In genomic region chr6:147203311-147204059, GRCh38 we compare ENCODE assay signal across 8 cellular contexts. TPM values are rescaled to one million over a fixed set of nuclear protein-coding genes. Genes with fewer than 3 reads are reported as not detected.
DNase-seq lines count a peak whose midpoint lies in the region; ATAC-seq and TF ChIP-seq lines count a peak whose summit lies in the region.

No MANE protein-coding gene starts in this region.

- H3K9me3 Mint-ChIP-seq in neural progenitor cell, result no peaks in the 10 kb centered on the region

- no peaks in the 10 kb centered on the region for H3K27me3 ChIP-seq in DOHH2 (ENCODE audit: control insufficient read depth, low read length)
- H3K27me3 ChIP-seq in neural progenitor cell, result no peaks in the 10 kb centered on the region
- no peaks in the 10 kb centered on the region for H3K27me3 ChIP-seq in stomach smooth muscle (ENCODE audit: control insufficient read depth in 1 of 2, insufficient read depth in 2 of 2, low read length in 2 of 2)

- CTCF ChIA-PET in RWPE1 (lab: Yijun Ruan, JAX), result interaction anchor here (0.6 to 1.0 kb wide), 2 partner anchors 301 to 1431 kb away, joined by 3 read pairs; no protein-coding TSS in a partner anchor

- DNase-seq in KG1 (lab: John Stamatoyannopoulos, UW) (peak; percentile 55), RWPE1 (ENCODE audit: low spot score) (peak; percentile 81), foreskin fibroblast (peak; percentile 86 to 96), neural progenitor cell (ENCODE audit: low spot score) (peak; percentile 88)
- DNase-seq in activated effector memory CD4-positive, alpha-beta T cell treated with anti-CD3 and anti-CD28 coated beads, Interleukin-2, amount 50 U/mL, for 16 hours, result peak; percentile 89

- H4K20me1 ChIP-seq in DOHH2 (ENCODE audit: control insufficient read depth, insufficient read depth, low read depth, low read length) (0 out of 2 replicates have a peak, but pooled peaks cover 2% of the 10 kb centered on the region), neural progenitor cell (ENCODE audit: low read depth) (peaks cover 26% of the 10 kb centered on the region)

- peak overlapping the region; percentile 92 for H3K4me2 ChIP-seq in DOHH2 (ENCODE audit: low read length)
- peak overlapping the region; percentile 85 for H3K4me2 ChIP-seq in neural progenitor cell

- H3K27ac ChIP-seq in DOHH2 (ENCODE audit: low read depth, low read length), result peak overlapping the region; percentile 68
- H3K27ac ChIP-seq in RWPE1, result peak overlapping the region; percentile 95
- peak overlapping the region; percentile 72 for H3K27ac ChIP-seq in neural progenitor cell
- H3K27ac ChIP-seq in stomach smooth muscle (ENCODE audit: low read length), result peak overlapping the region; percentile 88

- peaks cover 20% of the 10 kb centered on the region for H3K4me1 Mint-ChIP-seq in neural progenitor cell

- H3K9ac ChIP-seq in neural progenitor cell, result no peak overlapping the region
- peak overlapping the region; percentile 90 for H3K9ac ChIP-seq in stomach smooth muscle (ENCODE audit: low read length in 2 of 2)

- H3K4me3 Mint-ChIP-seq in neural progenitor cell, result peak overlapping the region; percentile 98

- ATAC-seq in GM21737 (IDR thresholded peaks at IDR 0.05; ENCODE audit: unreplicated experiment), result peak; percentile 47

- H3K4me1 ChIP-seq in DOHH2 (ENCODE audit: control insufficient read depth, low read length), result peaks cover 15% of the 10 kb centered on the region
- H3K4me1 ChIP-seq in neural progenitor cell, result peaks cover 28% of the 10 kb centered on the region
- H3K4me1 ChIP-seq in stomach smooth muscle (ENCODE audit: control insufficient read depth, insufficient read depth, low read length), result no peaks in the 10 kb centered on the region

- peak overlapping the region; percentile 95 for H2AFZ ChIP-seq in neural progenitor cell (replicated peaks)

- POLR2A ChIA-PET in RWPE1 (lab: Yijun Ruan, JAX; ENCODE audit: low non-redundant PET), result no interaction called here

- peaks cover 3% of the 10 kb centered on the region for H3K27me3 Mint-ChIP-seq in neural progenitor cell (ENCODE audit: insufficient read depth, low read depth)

- H3K79me2 ChIP-seq in DOHH2 (ENCODE audit: control insufficient read depth, low read length), result peaks cover 39% of the 10 kb centered on the region
- H3K79me2 ChIP-seq in neural progenitor cell (ENCODE audit: low read depth), result peaks cover 44% of the 10 kb centered on the region

- H3K4me3 ChIP-seq in DOHH2 (ENCODE audit: low read length) (peak overlapping the region; percentile 98), foreskin fibroblast (ENCODE audit: low read depth in 1 of 2, low read length in 2 of 2) (peak overlapping the region; percentile 62 to 95), neural progenitor cell (peak overlapping the region; percentile 65), stomach smooth muscle (ENCODE audit: low read length in 2 of 2) (peak overlapping the region; percentile 87 to 94)

- TF ChIP-seq CTCF in DOHH2 (IDR thresholded peaks at IDR 0.05; ENCODE audit: low read depth, low read length, poor library complexity, severe bottlenecking), result no peak
- TF ChIP-seq CTCF in RWPE1 (conservative IDR thresholded peaks at IDR 0.05; ENCODE audit: low read depth), result no peak
- no peak for TF ChIP-seq CTCF in foreskin fibroblast (IDR thresholded peaks at IDR 0.05; ENCODE audit: low read depth, low read length)
- TF ChIP-seq CTCF in neural progenitor cell (IDR thresholded peaks at IDR 0.05), result no peak

- H3K9me2 ChIP-seq in DOHH2 (replicated peaks; ENCODE audit: control insufficient read depth, low read length), result no peaks in the 10 kb centered on the region

- H3K27ac Mint-ChIP-seq in neural progenitor cell, result peak overlapping the region; percentile 52

- H3K36me3 ChIP-seq in DOHH2 (ENCODE audit: control insufficient read depth, low read length), result peaks cover 6% of the 10 kb centered on the region; the same call in 1 of the 2 replicates
- H3K36me3 ChIP-seq in neural progenitor cell, result no peaks in the 10 kb centered on the region
- no peaks in the 10 kb centered on the region for H3K36me3 ChIP-seq in stomach smooth muscle (ENCODE audit: control insufficient read depth in 2 of 2, insufficient read depth in 2 of 2, low read length in 2 of 2)

- H3K9me3 ChIP-seq in DOHH2 (ENCODE audit: control insufficient read depth, insufficient read depth, low read length) (no peaks in the 10 kb centered on the region), neural progenitor cell (ENCODE audit: low read depth) (no peaks in the 10 kb centered on the region), stomach smooth muscle (ENCODE audit: control insufficient read depth in 2 of 2, low read length in 2 of 2) (no peaks in the 10 kb centered on the region)

- H3K36me3 Mint-ChIP-seq in neural progenitor cell, result no peaks in the 10 kb centered on the region

- H3F3A ChIP-seq in DOHH2 (ENCODE audit: control insufficient read depth, insufficient read depth) (0 out of 2 replicates have a peak, but pooled peaks cover 2% of the 10 kb centered on the region), neural progenitor cell (ENCODE audit: low read depth) (peaks cover 10% of the 10 kb centered on the region)

RNA-seq across cellular contexts. Expression of gene STXBP5, which starts 0.7 kb away (rescaled TPM):
- 12.0 and 12.6 TPM in 2 replicates for total RNA-seq in neural progenitor cell (ENCODE audit: low replicate concordance)

Comparison
In these comparisons a context has a peak if more than half of its experiments do, and no peak if none do; other contexts are left out.
1. Peak in every context shown above with its lines: DNase-seq, ATAC-seq, H3K4me3 ChIP-seq and H3K27ac ChIP-seq.